Comparison of ENCODE assay signal across 23 cellular contexts in the genomic region with DNA sequence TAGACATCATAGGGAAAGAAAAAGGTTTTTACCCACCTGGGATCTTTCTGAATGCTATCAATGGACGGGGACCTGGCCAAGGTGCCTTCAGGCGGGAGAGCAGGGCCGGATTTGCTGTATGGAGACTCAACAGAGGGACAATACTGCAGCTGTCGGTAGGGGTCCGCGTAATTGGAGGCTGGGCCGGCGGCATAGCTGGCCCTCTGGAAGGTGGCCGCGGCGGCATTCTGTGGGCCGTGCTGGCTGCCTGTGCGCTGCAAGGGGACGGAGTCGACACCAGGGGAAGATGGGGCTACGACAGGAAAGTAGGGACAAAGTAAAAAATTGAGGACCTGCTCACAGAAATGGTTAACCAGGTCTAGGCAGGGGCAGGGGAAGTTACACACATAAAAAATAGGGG.
DNase-seq lines count a peak whose midpoint lies in the region; ATAC-seq and TF ChIP-seq lines count a peak whose summit lies in the region.
"Had no signal": no experiment of that assay in that cellular context is flagged by ENCODE, and none has a peak within 500 bp of the region (broad histone marks: within the 10 kb centered on the region; RNA-seq: fewer than 3 reads in every experiment).

No MANE protein-coding gene starts in this region.

- TF ChIP-seq CTCF in GM23338 (conservative IDR thresholded peaks at IDR 0.05; ENCODE audit: low read depth in 2 of 2) (no peak), progenitor cell of endocrine pancreas (IDR thresholded peaks at IDR 0.05; ENCODE audit: unreplicated experiment) (no peak)

- H3K9me3 Mint-ChIP-seq in GM23338 (no peaks in the 10 kb centered on the region), progenitor cell of endocrine pancreas (ENCODE audit: low read depth) (peaks cover 5% of the 10 kb centered on the region)
- no peaks in the 10 kb centered on the region for H3K9me3 Mint-ChIP-seq in T-helper 2 cell treated with Interferon-gamma antibody and Interleukin-4, amounts not matched to agents 5 μg/mL and 100 μg/mL, for 36 hours
- H3K9me3 Mint-ChIP-seq: CD4-positive, CD25-positive, alpha-beta regulatory T cell had no signal

- no peaks in the 10 kb centered on the region for H3K27me3 ChIP-seq in GM23338 (ENCODE audit: insufficient read depth)
- no peaks in the 10 kb centered on the region for H3K27me3 ChIP-seq in iPS DF 6.9 (ENCODE audit: control insufficient read depth, insufficient read depth, low read length)
- H3K27me3 ChIP-seq: BLaER1 had no signal

- no peaks in the 10 kb centered on the region for H3K9me3 ChIP-seq in iPS DF 6.9 (ENCODE audit: control insufficient read depth, insufficient read depth, low read length)
- H3K9me3 ChIP-seq: BLaER1, SK-N-SH had no signal

- H3K4me3 ChIP-seq in GM23338 (no peak overlapping the region), iPS DF 6.9 (ENCODE audit: low read length) (no peak overlapping the region)
- H3K4me3 ChIP-seq: BLaER1 had no signal

- H3K36me3 Mint-ChIP-seq in GM23338 (ENCODE audit: low read depth) (no peaks in the 10 kb centered on the region), progenitor cell of endocrine pancreas (ENCODE audit: insufficient read depth) (peaks cover 17% of the 10 kb centered on the region)
- no peaks in the 10 kb centered on the region for H3K36me3 Mint-ChIP-seq in T-helper 2 cell treated with Interferon-gamma antibody and Interleukin-4, amounts not matched to agents 5 μg/mL and 100 μg/mL, for 36 hours (ENCODE audit: low read depth)
- H3K36me3 Mint-ChIP-seq: CD4-positive, CD25-positive, alpha-beta regulatory T cell had no signal

- DNase-seq in GM23338 (ENCODE audit: low spot score) (peak; percentile 61), iPS DF 6.9 (ENCODE audit: low read depth, low spot score) (peak; percentile 13), progenitor cell of endocrine pancreas (ENCODE audit: low spot score, unreplicated experiment) (no peak), SKM-1 (lab: John Stamatoyannopoulos, UW; ENCODE audit: unreplicated experiment) (no peak), SHP77 treated with DMSO at 0.1 percent for 48 hours (lab: John Stamatoyannopoulos, UW) (no peak)
- no peak for DNase-seq in T-helper 2 cell treated with Interferon-gamma antibody and Interleukin-4, amounts not matched to agents 5 μg/mL and 100 μg/mL, for 36 hours (ENCODE audit: low spot score)
- DNase-seq: CD4-positive, CD25-positive, alpha-beta regulatory T cell; COR-L47; DMS53; GDM1; Kasumi-1; NCI-H1092 treated with DMSO at 0.1 percent for 48 hours; NCI-H1436; NCI-H187; NCI-H2081 treated with DMSO at 0.1 percent for 48 hours; NCI-H2171; NCI-H345; NCI-H510A treated with DMSO at 0.1 percent for 48 hours; NCI-H774; SK-N-SH had no signal

- H3F3A ChIP-seq in GM23338 (replicated peaks; ENCODE audit: low read depth) = no peaks in the 10 kb centered on the region

- no peak overlapping the region for H3K4me2 ChIP-seq in GM23338
- H3K4me2 ChIP-seq: BLaER1, SK-N-SH had no signal

- H2AFZ ChIP-seq in GM23338 = no peak overlapping the region

- no peaks in the 10 kb centered on the region for H3K79me2 ChIP-seq in GM23338 (replicated peaks; ENCODE audit: insufficient read depth)

- H3K27ac ChIP-seq in GM23338 (ENCODE audit: low read depth) (no peak overlapping the region), cingulate gyrus (ENCODE audit: low read depth, low read length) (peak overlapping the region; percentile 7), iPS DF 6.9 (ENCODE audit: low read length) (no peak overlapping the region)
- H3K27ac ChIP-seq: BLaER1 had no signal

- no peaks in the 10 kb centered on the region for H3K4me1 ChIP-seq in GM23338 (ENCODE audit: insufficient read depth)
- no peaks in the 10 kb centered on the region for H3K4me1 ChIP-seq in iPS DF 6.9 (ENCODE audit: control insufficient read depth, insufficient read depth, low read length)
- H3K4me1 ChIP-seq: BLaER1 had no signal

- WGBS in iPS DF 6.9 (ENCODE audit: insufficient coverage, insufficient read length) = no CpG with 5 or more reads among the region's 16 CpGs

- H3K9me2 ChIP-seq in GM23338 (ENCODE audit: insufficient read depth) = no peaks in the 10 kb centered on the region
- H3K9me2 ChIP-seq: SK-N-SH had no signal

- H3K4me3 Mint-ChIP-seq in GM23338 = no peak overlapping the region
- no peak overlapping the region for H3K4me3 Mint-ChIP-seq in progenitor cell of endocrine pancreas (ENCODE audit: low read depth)
- no peak overlapping the region for H3K4me3 Mint-ChIP-seq in T-helper 2 cell treated with Interferon-gamma antibody and Interleukin-4, amounts not matched to agents 5 μg/mL and 100 μg/mL, for 36 hours
- H3K4me3 Mint-ChIP-seq: CD4-positive, CD25-positive, alpha-beta regulatory T cell had no signal

- H3K27ac Mint-ChIP-seq in GM23338 = peak overlapping the region; percentile 6
- peak overlapping the region; percentile 17 for H3K27ac Mint-ChIP-seq in progenitor cell of endocrine pancreas
- H3K27ac Mint-ChIP-seq in T-helper 2 cell treated with Interferon-gamma antibody and Interleukin-4, amounts not matched to agents 5 μg/mL and 100 μg/mL, for 36 hours = no peak overlapping the region
- H3K27ac Mint-ChIP-seq: CD4-positive, CD25-positive, alpha-beta regulatory T cell had no signal

- ATAC-seq in GM23338 = peak; percentile 100
- ATAC-seq: HepG2 had no signal

- H3K4me1 Mint-ChIP-seq in GM23338 (peaks cover 6% of the 10 kb centered on the region), progenitor cell of endocrine pancreas (ENCODE audit: low read depth) (peaks cover 4% of the 10 kb centered on the region)
- no peaks in the 10 kb centered on the region for H3K4me1 Mint-ChIP-seq in T-helper 2 cell treated with Interferon-gamma antibody and Interleukin-4, amounts not matched to agents 5 μg/mL and 100 μg/mL, for 36 hours (ENCODE audit: low read depth)
- H3K4me1 Mint-ChIP-seq: CD4-positive, CD25-positive, alpha-beta regulatory T cell had no signal

- no peaks in the 10 kb centered on the region for H3K27me3 Mint-ChIP-seq in GM23338 (ENCODE audit: insufficient read depth, low read depth, poor library complexity)
- no peaks in the 10 kb centered on the region for H3K27me3 Mint-ChIP-seq in progenitor cell of endocrine pancreas
- no peaks in the 10 kb centered on the region for H3K27me3 Mint-ChIP-seq in T-helper 2 cell treated with Interferon-gamma antibody and Interleukin-4, amounts not matched to agents 5 μg/mL and 100 μg/mL, for 36 hours (ENCODE audit: low read depth)

- H3K36me3 ChIP-seq in GM23338 (ENCODE audit: insufficient read depth) (no peaks in the 10 kb centered on the region), iPS DF 6.9 (ENCODE audit: control insufficient read depth, insufficient read depth, low read length) (no peaks in the 10 kb centered on the region)
- H3K36me3 ChIP-seq: BLaER1 had no signal

- no peaks in the 10 kb centered on the region for H4K20me1 ChIP-seq in GM23338 (replicated peaks; ENCODE audit: insufficient read depth)
- H4K20me1 ChIP-seq: BLaER1 had no signal

TF ChIP-seq in GM23338, 12 proteins besides CTCF, POLR2A, EP300 and RAD21 (continues in another document):
- TF ChIP-seq STAT1 (IDR thresholded peaks at IDR 0.05; ENCODE audit: unreplicated experiment) (no peak), CREB1 (CRISPR knock-in tag; IDR thresholded peaks at IDR 0.05; ENCODE audit: low read depth) (no peak), ZNF331 (CRISPR knock-in tag; IDR thresholded peaks at IDR 0.05; ENCODE audit: low read depth) (no peak)
- TF ChIP-seq, protein P1, sequence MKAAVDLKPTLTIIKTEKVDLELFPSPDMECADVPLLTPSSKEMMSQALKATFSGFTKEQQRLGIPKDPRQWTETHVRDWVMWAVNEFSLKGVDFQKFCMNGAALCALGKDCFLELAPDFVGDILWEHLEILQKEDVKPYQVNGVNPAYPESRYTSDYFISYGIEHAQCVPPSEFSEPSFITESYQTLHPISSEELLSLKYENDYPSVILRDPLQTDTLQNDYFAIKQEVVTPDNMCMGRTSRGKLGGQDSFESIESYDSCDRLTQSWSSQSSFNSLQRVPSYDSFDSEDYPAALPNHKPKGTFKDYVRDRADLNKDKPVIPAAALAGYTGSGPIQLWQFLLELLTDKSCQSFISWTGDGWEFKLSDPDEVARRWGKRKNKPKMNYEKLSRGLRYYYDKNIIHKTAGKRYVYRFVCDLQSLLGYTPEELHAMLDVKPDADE (IDR thresholded peaks at IDR 0.05) = no peak
- TF ChIP-seq, protein P2, sequence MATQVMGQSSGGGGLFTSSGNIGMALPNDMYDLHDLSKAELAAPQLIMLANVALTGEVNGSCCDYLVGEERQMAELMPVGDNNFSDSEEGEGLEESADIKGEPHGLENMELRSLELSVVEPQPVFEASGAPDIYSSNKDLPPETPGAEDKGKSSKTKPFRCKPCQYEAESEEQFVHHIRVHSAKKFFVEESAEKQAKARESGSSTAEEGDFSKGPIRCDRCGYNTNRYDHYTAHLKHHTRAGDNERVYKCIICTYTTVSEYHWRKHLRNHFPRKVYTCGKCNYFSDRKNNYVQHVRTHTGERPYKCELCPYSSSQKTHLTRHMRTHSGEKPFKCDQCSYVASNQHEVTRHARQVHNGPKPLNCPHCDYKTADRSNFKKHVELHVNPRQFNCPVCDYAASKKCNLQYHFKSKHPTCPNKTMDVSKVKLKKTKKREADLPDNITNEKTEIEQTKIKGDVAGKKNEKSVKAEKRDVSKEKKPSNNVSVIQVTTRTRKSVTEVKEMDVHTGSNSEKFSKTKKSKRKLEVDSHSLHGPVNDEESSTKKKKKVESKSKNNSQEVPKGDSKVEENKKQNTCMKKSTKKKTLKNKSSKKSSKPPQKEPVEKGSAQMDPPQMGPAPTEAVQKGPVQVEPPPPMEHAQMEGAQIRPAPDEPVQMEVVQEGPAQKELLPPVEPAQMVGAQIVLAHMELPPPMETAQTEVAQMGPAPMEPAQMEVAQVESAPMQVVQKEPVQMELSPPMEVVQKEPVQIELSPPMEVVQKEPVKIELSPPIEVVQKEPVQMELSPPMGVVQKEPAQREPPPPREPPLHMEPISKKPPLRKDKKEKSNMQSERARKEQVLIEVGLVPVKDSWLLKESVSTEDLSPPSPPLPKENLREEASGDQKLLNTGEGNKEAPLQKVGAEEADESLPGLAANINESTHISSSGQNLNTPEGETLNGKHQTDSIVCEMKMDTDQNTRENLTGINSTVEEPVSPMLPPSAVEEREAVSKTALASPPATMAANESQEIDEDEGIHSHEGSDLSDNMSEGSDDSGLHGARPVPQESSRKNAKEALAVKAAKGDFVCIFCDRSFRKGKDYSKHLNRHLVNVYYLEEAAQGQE (IDR thresholded peaks at IDR 0.05; ENCODE audit: unreplicated experiment) = no peak

Comparison
In these comparisons a context has a peak if more than half of its experiments do, and no peak if none do; other contexts are left out.
1. DNase-seq: peak in GM23338 (single experiment) and iPS DF 6.9 (single experiment); none in progenitor cell of endocrine pancreas (single experiment), SKM-1 (single experiment), SHP77 treated with DMSO at 0.1 percent for 48 hours (single experiment) and T-helper 2 cell treated with Interferon-gamma antibody and Interleukin-4, amounts not matched to agents 5 μg/mL and 100 μg/mL, for 36 hours (single experiment).